In genomic region chr10:75083972-75084833, GRCh38 we compare ENCODE assay signal across 21 cellular contexts. TPM values are rescaled to one million over a fixed set of nuclear protein-coding genes. Genes with fewer than 3 reads are reported as not detected.
A peak's percentile ranks its signal among the peaks of the same experiment; 100 is the strongest.
DNase-seq lines count a peak whose midpoint lies in the region; ATAC-seq, FAIRE-seq and TF ChIP-seq lines count a peak whose summit lies in the region.
"Had no signal": no experiment of that assay in that cellular context is flagged by ENCODE, and none has a peak within 500 bp of the region (broad histone marks: within the 10 kb centered on the region; RNA-seq: fewer than 3 reads in every experiment).

No MANE protein-coding gene starts in this region.

- TF ChIP-seq POLR2A in lower leg skin (IDR thresholded peaks at IDR 0.05): no peak

- no peaks in the 10 kb centered on the region for H3K4me1 Mint-ChIP-seq in HFFc6 (ENCODE audit: low read depth)
- H3K4me1 Mint-ChIP-seq in activated naive CD8-positive, alpha-beta T cell treated with anti-CD3 and anti-CD28 coated beads, Interleukin-2, amount 50 U/mL, for 24 hours: no peaks in the 10 kb centered on the region
- H3K4me1 Mint-ChIP-seq: activated naive CD8-positive, alpha-beta T cell treated with anti-CD3 and anti-CD28 coated beads, Interleukin-2, amount 10 ng/mL, durations not matched to agents 7 days and 5 days; activated T-helper 17 cell treated with anti-CD3 and anti-CD28 coated beads, Interleukin-2, amount 50 U/mL, for 72 hours; natural killer cell had no signal

- H3K4me1 ChIP-seq in hepatocyte (ENCODE audit: insufficient read depth): peaks cover 3% of the 10 kb centered on the region
- H3K4me1 ChIP-seq: tibial nerve had no signal

- no peak overlapping the region for H2AFZ ChIP-seq in hepatocyte

- ATAC-seq in HG02981 (IDR thresholded peaks at IDR 0.05; ENCODE audit: unreplicated experiment): no peak
- ATAC-seq in activated naive CD8-positive, alpha-beta T cell treated with anti-CD3 and anti-CD28 coated beads, Interleukin-2, amount 50 U/mL, for 24 hours: no peak
- ATAC-seq: activated T-helper 17 cell treated with anti-CD3 and anti-CD28 coated beads, Interleukin-2, amount 50 U/mL, for 72 hours; left colon; natural killer cell; psoas muscle; T-cell had no signal

- no peaks in the 10 kb centered on the region for H3K9me3 ChIP-seq in hepatocyte (ENCODE audit: low read depth)

- no peaks in the 10 kb centered on the region for H3K36me3 ChIP-seq in bronchial epithelial cell (ENCODE audit: control insufficient read depth, insufficient read depth, low read length)
- H3K36me3 ChIP-seq in hepatocyte (replicated peaks; ENCODE audit: insufficient read depth, low read depth): no peaks in the 10 kb centered on the region
- H3K36me3 ChIP-seq: tibial nerve had no signal

- DNase-seq in HFFc6 (peak; percentile 17), bronchial epithelial cell (ENCODE audit: low read depth) (peak; percentile 31), hepatocyte (ENCODE audit: low spot score) (no peak), germinal center (ENCODE audit: low spot score) (no peak), lower leg skin (ENCODE audit: low spot score in 2 of 2) (no peak)
- DNase-seq in activated naive CD8-positive, alpha-beta T cell treated with anti-CD3 and anti-CD28 coated beads, Interleukin-2, amount 50 U/mL, for 24 hours: no peak
- DNase-seq: activated CD4-positive, alpha-beta T cell treated with anti-CD3 and anti-CD28 coated beads, Interleukin-2, amount 10 ng/mL, durations not matched to agents 7 days and 5 days; activated naive CD8-positive, alpha-beta T cell treated with anti-CD3 and anti-CD28 coated beads, Interleukin-2, amount 10 ng/mL, durations not matched to agents 7 days and 5 days; left colon; natural killer cell; NCI-H1436; Right ventricle myocardium superior; small intestine; stimulated activated naive CD4-positive, alpha-beta T cell treated with Interleukin-2 at 50 U/mL for 16 hours; T-cell had no signal

- no peak overlapping the region for H3K4me3 Mint-ChIP-seq in HFFc6
- no peak overlapping the region for H3K4me3 Mint-ChIP-seq in activated naive CD8-positive, alpha-beta T cell treated with anti-CD3 and anti-CD28 coated beads, Interleukin-2, amount 50 U/mL, for 24 hours
- H3K4me3 Mint-ChIP-seq: activated CD4-positive, alpha-beta T cell treated with anti-CD3 and anti-CD28 coated beads, Interleukin-2, amount 10 ng/mL, durations not matched to agents 7 days and 5 days; activated naive CD8-positive, alpha-beta T cell treated with anti-CD3 and anti-CD28 coated beads, Interleukin-2, amount 10 ng/mL, durations not matched to agents 7 days and 5 days; activated T-helper 17 cell treated with anti-CD3 and anti-CD28 coated beads, Interleukin-2, amount 50 U/mL, for 72 hours; natural killer cell; T-cell had no signal

- no peaks in the 10 kb centered on the region for H3K36me3 Mint-ChIP-seq in HFFc6 (ENCODE audit: low read depth)
- H3K36me3 Mint-ChIP-seq in activated naive CD8-positive, alpha-beta T cell treated with anti-CD3 and anti-CD28 coated beads, Interleukin-2, amount 50 U/mL, for 24 hours (ENCODE audit: low read depth): no peaks in the 10 kb centered on the region
- H3K36me3 Mint-ChIP-seq: activated naive CD8-positive, alpha-beta T cell treated with anti-CD3 and anti-CD28 coated beads, Interleukin-2, amount 10 ng/mL, durations not matched to agents 7 days and 5 days; natural killer cell had no signal

- H3K9me3 Mint-ChIP-seq in HFFc6: no peaks in the 10 kb centered on the region; the same call in 1 of the 2 replicates
- no peaks in the 10 kb centered on the region for H3K9me3 Mint-ChIP-seq in activated naive CD8-positive, alpha-beta T cell treated with anti-CD3 and anti-CD28 coated beads, Interleukin-2, amount 50 U/mL, for 24 hours
- H3K9me3 Mint-ChIP-seq: natural killer cell had no signal

- H3K4me3 ChIP-seq in bronchial epithelial cell (ENCODE audit: low read depth, low read length) (no peak overlapping the region), hepatocyte (no peak overlapping the region), lower leg skin (ENCODE audit: low read depth, poor library complexity, severe bottlenecking) (no peak overlapping the region)
- H3K4me3 ChIP-seq: psoas muscle, tibial nerve had no signal

- no peak overlapping the region for H3K27ac Mint-ChIP-seq in HFFc6
- H3K27ac Mint-ChIP-seq in activated naive CD8-positive, alpha-beta T cell treated with anti-CD3 and anti-CD28 coated beads, Interleukin-2, amount 50 U/mL, for 24 hours: no peak overlapping the region
- H3K27ac Mint-ChIP-seq: activated CD4-positive, alpha-beta T cell treated with anti-CD3 and anti-CD28 coated beads, Interleukin-2, amount 10 ng/mL, durations not matched to agents 7 days and 5 days; activated naive CD8-positive, alpha-beta T cell treated with anti-CD3 and anti-CD28 coated beads, Interleukin-2, amount 10 ng/mL, durations not matched to agents 7 days and 5 days; natural killer cell; T-cell had no signal

- H3K27me3 Mint-ChIP-seq in HFFc6 (ENCODE audit: insufficient read depth): peaks cover 36% of the 10 kb centered on the region
- no peaks in the 10 kb centered on the region for H3K27me3 Mint-ChIP-seq in activated naive CD8-positive, alpha-beta T cell treated with anti-CD3 and anti-CD28 coated beads, Interleukin-2, amount 50 U/mL, for 24 hours
- H3K27me3 Mint-ChIP-seq: activated CD4-positive, alpha-beta T cell treated with anti-CD3 and anti-CD28 coated beads, Interleukin-2, amount 10 ng/mL, durations not matched to agents 7 days and 5 days; activated T-helper 17 cell treated with anti-CD3 and anti-CD28 coated beads, Interleukin-2, amount 50 U/mL, for 72 hours; T-cell had no signal

- no peaks in the 10 kb centered on the region for H3K9me2 ChIP-seq in hepatocyte (replicated peaks; ENCODE audit: insufficient read depth)

- FAIRE-seq in bronchial epithelial cell (lab: Jason Lieb, UNC): no peak
- FAIRE-seq: endometrium, GM18507, small intestine had no signal

- H3K79me2 ChIP-seq in hepatocyte: no peaks in the 10 kb centered on the region

- 57% methylated on average over 10 of the region's 10 CpGs for WGBS in hepatocyte (ENCODE audit: low lambda C conversion rate, missing lambda C conversion rate)
- WGBS in lower leg skin, 2 donors: 66 to 72% methylated on average over 10 of the region's 10 CpGs

- peak overlapping the region; percentile 31 for H3K27ac ChIP-seq in hepatocyte
- H3K27ac ChIP-seq: psoas muscle, tibial nerve had no signal

- peak overlapping the region; percentile 28 for H3K4me2 ChIP-seq in hepatocyte

- no peaks in the 10 kb centered on the region for H3K27me3 ChIP-seq in bronchial epithelial cell (ENCODE audit: control insufficient read depth, insufficient read depth, low read length)
- no peaks in the 10 kb centered on the region for H3K27me3 ChIP-seq in hepatocyte
- H3K27me3 ChIP-seq: tibial nerve had no signal

- no peak for TF ChIP-seq CTCF in HFFc6 (IDR thresholded peaks at IDR 0.05)
- TF ChIP-seq CTCF in bronchial epithelial cell (IDR thresholded peaks at IDR 0.05; ENCODE audit: insufficient read depth, low read length, severe bottlenecking): no peak
- TF ChIP-seq CTCF in hepatocyte (IDR thresholded peaks at IDR 0.05; ENCODE audit: poor library complexity): no peak
- TF ChIP-seq CTCF in lower leg skin (IDR thresholded peaks at IDR 0.05): no peak

- H4K20me1 ChIP-seq in hepatocyte (ENCODE audit: insufficient read depth, poor library complexity, severe bottlenecking): no peaks in the 10 kb centered on the region

- intact Hi-C loops in lower leg skin (cut with DNase I; ENCODE audit: low total_unique reads): no loop called here

RNA-seq across cellular contexts. Expression of gene SAMD8, which starts 27.3 kb away (rescaled TPM):
- 10 to 100 TPM; 26.5 to 31.5 (median 29.9) TPM for total RNA-seq in HFFc6 (2021; fragmentation: NEBNext Ultra II Directional; extraction: Animal tissue kit (Norgen Biotek cat#: 25700))
- total RNA-seq in bronchial epithelial cell (25.5 and 36.0 TPM in 2 replicates), hepatocyte (26.8 and 29.2 TPM in 2 replicates), lower leg skin (10 to 100 TPM; 17.4 to 26.4 (median 23.2) TPM)
- 9.6 and 10.7 TPM in 2 replicates for polyA plus RNA-seq in hepatocyte

Comparison
In these comparisons a context has a peak if more than half of its experiments do, and no peak if none do; other contexts are left out.
1. DNase-seq: peak in HFFc6 (single experiment) and bronchial epithelial cell (single experiment); none in hepatocyte (single experiment), germinal center (single experiment), activated naive CD8-positive, alpha-beta T cell treated with anti-CD3 and anti-CD28 coated beads, Interleukin-2, amount 50 U/mL, for 24 hours (single experiment) and lower leg skin (0 of 2).